Comparison of ENCODE assay signal across 1 cellular context in the genomic region with DNA sequence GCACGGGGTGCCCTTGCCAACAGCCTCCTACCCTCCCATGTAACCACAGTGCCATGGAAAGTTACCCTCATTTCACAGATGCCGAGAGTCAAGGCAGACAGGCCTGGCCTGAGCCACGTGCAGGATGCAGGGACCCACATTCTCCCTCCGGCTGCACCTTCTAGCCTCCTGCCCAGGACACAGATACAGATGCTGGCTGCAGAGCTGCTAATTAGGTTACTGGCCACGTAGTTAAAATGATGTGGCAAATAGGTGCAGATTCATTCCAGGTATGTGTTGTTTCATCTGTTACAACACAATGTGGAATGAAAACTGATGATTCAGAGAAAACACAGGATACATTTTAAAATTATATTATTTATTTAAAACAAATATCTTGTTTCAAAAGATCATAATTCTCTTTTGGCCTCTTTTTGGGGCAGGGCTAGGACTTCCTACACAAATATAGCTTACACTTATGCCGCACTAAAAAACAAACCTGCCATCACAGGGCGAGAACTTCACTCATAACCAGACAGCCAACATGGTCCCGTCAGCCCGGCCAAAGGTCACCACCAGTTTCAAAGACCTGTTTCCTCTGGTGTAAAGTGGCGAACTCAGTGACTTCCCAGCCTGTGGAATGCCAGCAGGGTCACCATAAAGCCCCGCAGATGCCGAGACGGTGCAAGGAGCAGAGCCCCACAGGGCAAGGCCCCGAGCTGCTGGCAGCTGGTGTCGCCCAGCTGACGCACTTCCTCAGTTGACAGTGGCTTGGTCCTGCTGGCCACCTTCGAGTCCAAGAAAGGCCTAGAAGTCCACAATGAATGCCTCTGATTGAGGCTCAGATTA.
TF ChIP-seq lines count a peak whose summit lies in the region.

No MANE protein-coding gene starts in this region.

TF ChIP-seq in SK-N-SH treated with all-trans-retinoic acid at 6 μM for 48 hours, 23 proteins besides CTCF, POLR2A, EP300 and RAD21 (continued from another document):
- TF ChIP-seq, protein P1, sequence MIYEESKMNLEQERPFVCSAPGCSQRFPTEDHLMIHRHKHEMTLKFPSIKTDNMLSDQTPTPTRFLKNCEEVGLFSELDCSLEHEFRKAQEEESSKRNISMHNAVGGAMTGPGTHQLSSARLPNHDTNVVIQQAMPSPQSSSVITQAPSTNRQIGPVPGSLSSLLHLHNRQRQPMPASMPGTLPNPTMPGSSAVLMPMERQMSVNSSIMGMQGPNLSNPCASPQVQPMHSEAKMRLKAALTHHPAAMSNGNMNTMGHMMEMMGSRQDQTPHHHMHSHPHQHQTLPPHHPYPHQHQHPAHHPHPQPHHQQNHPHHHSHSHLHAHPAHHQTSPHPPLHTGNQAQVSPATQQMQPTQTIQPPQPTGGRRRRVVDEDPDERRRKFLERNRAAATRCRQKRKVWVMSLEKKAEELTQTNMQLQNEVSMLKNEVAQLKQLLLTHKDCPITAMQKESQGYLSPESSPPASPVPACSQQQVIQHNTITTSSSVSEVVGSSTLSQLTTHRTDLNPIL (CRISPR knock-in tag; IDR thresholded peaks at IDR 0.05; ENCODE audit: low read depth), result no peak
- TF ChIP-seq TOX (CRISPR knock-in tag; IDR thresholded peaks at IDR 0.05; ENCODE audit: borderline replicate concordance) (no peak), ZNF565 (CRISPR knock-in tag; conservative IDR thresholded peaks at IDR 0.05; ENCODE audit: low read depth) (no peak), ISL1 (CRISPR knock-in tag; IDR thresholded peaks at IDR 0.05) (no peak), ZNF70 (CRISPR knock-in tag; IDR thresholded peaks at IDR 0.05) (no peak)
- TF ChIP-seq, protein P2, sequence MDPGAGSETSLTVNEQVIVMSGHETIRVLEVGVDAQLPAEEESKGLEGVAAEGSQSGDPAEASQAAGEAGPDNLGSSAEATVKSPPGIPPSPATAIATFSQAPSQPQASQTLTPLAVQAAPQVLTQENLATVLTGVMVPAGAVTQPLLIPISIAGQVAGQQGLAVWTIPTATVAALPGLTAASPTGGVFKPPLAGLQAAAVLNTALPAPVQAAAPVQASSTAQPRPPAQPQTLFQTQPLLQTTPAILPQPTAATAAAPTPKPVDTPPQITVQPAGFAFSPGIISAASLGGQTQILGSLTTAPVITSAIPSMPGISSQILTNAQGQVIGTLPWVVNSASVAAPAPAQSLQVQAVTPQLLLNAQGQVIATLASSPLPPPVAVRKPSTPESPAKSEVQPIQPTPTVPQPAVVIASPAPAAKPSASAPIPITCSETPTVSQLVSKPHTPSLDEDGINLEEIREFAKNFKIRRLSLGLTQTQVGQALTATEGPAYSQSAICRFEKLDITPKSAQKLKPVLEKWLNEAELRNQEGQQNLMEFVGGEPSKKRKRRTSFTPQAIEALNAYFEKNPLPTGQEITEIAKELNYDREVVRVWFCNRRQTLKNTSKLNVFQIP (CRISPR knock-in tag; IDR thresholded peaks at IDR 0.05; ENCODE audit: borderline replicate concordance, low read depth), result no peak
